In the genomic region with DNA sequence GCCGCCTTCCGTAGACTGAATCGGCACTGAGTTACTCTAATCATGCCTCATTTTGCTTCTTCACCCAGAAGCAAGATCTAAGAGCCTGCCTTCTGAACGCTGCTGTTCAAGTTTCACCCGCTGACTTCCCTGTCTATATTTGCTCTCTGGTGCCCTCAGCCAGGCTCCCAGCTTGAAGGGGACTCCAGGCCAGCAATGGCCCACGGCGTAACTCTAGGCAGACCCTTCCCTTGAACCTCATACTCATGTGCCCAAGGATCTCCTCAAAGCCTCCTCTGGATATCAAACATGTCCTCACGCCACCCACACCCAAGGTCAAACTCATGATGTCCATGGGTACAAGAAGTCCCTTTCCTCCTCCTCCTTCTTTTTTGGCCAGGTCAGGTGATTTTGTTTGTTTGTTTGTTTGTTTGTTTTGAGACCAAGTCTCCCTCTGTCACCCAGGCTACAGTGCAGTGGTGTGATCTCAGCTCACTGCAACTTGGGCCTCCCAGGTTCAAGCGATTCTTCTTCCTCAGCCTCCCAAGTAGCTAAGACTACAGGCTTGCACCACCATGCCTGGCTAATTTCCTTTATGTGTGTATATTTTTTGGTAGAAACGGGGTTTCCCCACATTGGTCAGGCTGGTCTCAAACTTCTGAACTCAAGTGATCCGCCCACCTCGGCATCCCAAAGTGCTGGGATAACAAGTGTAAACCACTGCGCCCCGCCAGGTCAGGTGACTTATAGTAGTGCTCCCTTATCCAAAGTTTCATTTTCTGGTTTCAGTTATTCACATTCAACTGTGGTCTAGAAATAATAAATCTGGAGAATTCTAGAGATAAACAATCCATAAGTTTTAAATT, we compare ENCODE assay signal across 28 cellular contexts.
DNase-seq lines count a peak whose midpoint lies in the region; ATAC-seq lines count a peak whose summit lies in the region.
"Had no signal": no experiment of that assay in that cellular context is flagged by ENCODE, and none has a peak within 500 bp of the region (broad histone marks: within the 10 kb centered on the region; RNA-seq: fewer than 3 reads in every experiment).

No MANE protein-coding gene starts in this region.

- peaks cover 42% of the 10 kb centered on the region for H3K27me3 Mint-ChIP-seq in activated T-helper 17 cell treated with anti-CD3 and anti-CD28 coated beads, Interleukin-2, amount 50 U/mL, for 72 hours
- peaks cover 0 to 16% of the 10 kb centered on the region in 2 donors for H3K27me3 Mint-ChIP-seq in natural killer cell treated with Interleukin-12 subunit alpha and Interleukin-12 subunit beta and Interleukin-15 and Interleukin-18, amount 100 ng/mL, for 72 hours

- peak overlapping the region; percentile 55 for H3K27ac Mint-ChIP-seq in activated T-helper 17 cell treated with anti-CD3 and anti-CD28 coated beads, Interleukin-2, amount 50 U/mL, for 72 hours
- peak overlapping the region; percentile 73 to 85 for H3K27ac Mint-ChIP-seq in natural killer cell treated with Interleukin-12 subunit alpha and Interleukin-12 subunit beta and Interleukin-15 and Interleukin-18, amount 100 ng/mL, for 72 hours

- peak; percentile 61 for DNase-seq in stimulated activated CD4-positive, alpha-beta T cell treated with anti-CD3 and anti-CD28 coated beads, Interleukin-15, amount 100 ng/mL, for 24 hours
- DNase-seq in stimulated activated CD4-positive, alpha-beta T cell treated with anti-CD3 and anti-CD28 coated beads, Interleukin-12 subunit alpha, Interleukin-12 subunit beta, amount 100 ng/mL, for 4 hours = no peak
- DNase-seq in natural killer cell treated with Interleukin-12 subunit alpha and Interleukin-12 subunit beta and Interleukin-15 and Interleukin-18, amount 100 ng/mL, for 72 hours (ENCODE audit: low spot score) = no peak
- no peak for DNase-seq in left colon
- DNase-seq in retina = no peak
- DNase-seq: activated CD4-positive, alpha-beta T cell treated with anti-CD3 and anti-CD28 coated beads, Interleukin-2, amount 50 U/mL, for 4 hours; activated gamma-delta T cell treated with Interleukin-2 at 50 U/mL for 16 hours; C1 segment of cervical spinal cord; central memory CD4-positive, alpha-beta T cell; DMS153; glutamatergic neuron; GM23248; islet precursor cell; MV-4-11; NCI-H1436; NCI-H2081; NCI-H2227 treated with DMSO at 0.1 percent for 48 hours; NCI-H526 treated with DMSO at 0.1 percent for 48 hours; nucleus accumbens; SHP77 treated with DMSO at 0.1 percent for 48 hours; sigmoid colon; stimulated activated naive CD8-positive, alpha-beta T cell treated with anti-CD3 and anti-CD28 coated beads, Interleukin-15, Interleukin-2, amounts not matched to agents 100 U/mL and 50 U/mL, for 24 hours; T1000; thyroid gland; WERI-Rb-1 had no signal

- H3K4me3 Mint-ChIP-seq in activated T-helper 17 cell treated with anti-CD3 and anti-CD28 coated beads, Interleukin-2, amount 50 U/mL, for 72 hours = peak overlapping the region; percentile 19
- no peak overlapping the region for H3K4me3 Mint-ChIP-seq in natural killer cell treated with Interleukin-12 subunit alpha and Interleukin-12 subunit beta and Interleukin-15 and Interleukin-18, amount 100 ng/mL, for 72 hours

- no peak for ATAC-seq in activated T-helper 17 cell treated with anti-CD3 and anti-CD28 coated beads, Interleukin-2, amount 50 U/mL, for 72 hours (replicated peaks)
- no peak for ATAC-seq in natural killer cell treated with Interleukin-12 subunit alpha and Interleukin-12 subunit beta and Interleukin-15 and Interleukin-18, amount 100 ng/mL, for 72 hours
- ATAC-seq in left colon (no peak), GM21367 (IDR thresholded peaks at IDR 0.05; ENCODE audit: unreplicated experiment) (no peak)
- ATAC-seq: Panc1; stimulated activated naive CD8-positive, alpha-beta T cell treated with anti-CD3 and anti-CD28 coated beads, Interleukin-15, Interleukin-2, amounts not matched to agents 100 U/mL and 50 U/mL, for 24 hours had no signal

- no peaks in the 10 kb centered on the region for H3K36me3 Mint-ChIP-seq in activated T-helper 17 cell treated with anti-CD3 and anti-CD28 coated beads, Interleukin-2, amount 50 U/mL, for 72 hours (ENCODE audit: low read depth)
- H3K36me3 Mint-ChIP-seq in natural killer cell treated with Interleukin-12 subunit alpha and Interleukin-12 subunit beta and Interleukin-15 and Interleukin-18, amount 100 ng/mL, for 72 hours = no peaks in the 10 kb centered on the region

- H3K4me1 Mint-ChIP-seq in activated T-helper 17 cell treated with anti-CD3 and anti-CD28 coated beads, Interleukin-2, amount 50 U/mL, for 72 hours = peaks cover 27% of the 10 kb centered on the region
- peaks cover 37 to 54% of the 10 kb centered on the region in 2 donors for H3K4me1 Mint-ChIP-seq in natural killer cell treated with Interleukin-12 subunit alpha and Interleukin-12 subunit beta and Interleukin-15 and Interleukin-18, amount 100 ng/mL, for 72 hours (ENCODE audit: low read depth in 2 of 2)

- intact Hi-C loops in left colon (cut with DNase I, micrococcal nuclease) = no loop called here

- H3K9me3 Mint-ChIP-seq in activated T-helper 17 cell treated with anti-CD3 and anti-CD28 coated beads, Interleukin-2, amount 50 U/mL, for 72 hours = no peaks in the 10 kb centered on the region
- no peaks in the 10 kb centered on the region for H3K9me3 Mint-ChIP-seq in natural killer cell treated with Interleukin-12 subunit alpha and Interleukin-12 subunit beta and Interleukin-15 and Interleukin-18, amount 100 ng/mL, for 72 hours
